ENCODE assay signal across 1 cellular context in the genomic region with DNA sequence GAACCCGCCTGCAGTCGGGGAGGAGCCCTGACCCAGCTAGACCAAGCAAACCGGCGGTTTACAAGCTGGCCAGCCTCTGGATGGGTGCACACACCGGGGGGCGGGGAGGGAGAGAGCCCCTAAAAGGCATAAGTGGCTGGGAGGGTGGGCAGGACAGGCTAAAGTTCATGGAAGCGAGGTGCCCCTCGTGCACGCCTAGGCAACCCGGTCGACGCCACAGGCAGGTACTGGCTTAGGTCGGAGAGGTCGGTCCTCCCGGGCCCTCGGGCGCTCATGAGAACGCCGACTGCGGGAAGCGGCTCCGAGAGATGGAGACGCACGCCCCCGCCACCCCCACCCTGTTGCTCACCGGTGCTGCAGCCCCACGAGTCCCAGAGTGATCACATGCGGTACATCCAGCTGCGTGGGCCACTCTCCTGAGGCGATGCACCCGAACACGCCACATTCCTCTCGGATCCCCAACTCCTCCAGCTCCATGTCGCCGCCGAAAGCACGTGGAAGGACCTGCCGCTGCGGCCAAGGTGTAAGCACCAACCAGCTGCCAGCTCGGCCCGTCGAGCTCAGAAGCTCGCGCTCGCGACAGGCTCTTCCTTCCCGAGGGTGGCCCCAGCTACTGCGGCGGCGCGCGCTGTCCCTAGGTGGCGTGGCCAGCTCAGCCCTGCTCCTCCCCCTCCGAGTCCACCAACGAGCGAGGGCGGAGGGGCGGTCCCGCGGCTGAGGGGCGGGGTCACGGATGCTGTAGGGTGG.
TF ChIP-seq lines count a peak whose summit lies in the region.

A gene (minus strand): TSS at position 615 of the 747 bp plus-strand sequence. CDS start 138 bp downstream, at position 477.

TF ChIP-seq in K562, 482 proteins besides CTCF, POLR2A, EP300 and RAD21 (continued from another document and continues in another):
- TF ChIP-seq RCOR1 (IDR thresholded peaks at IDR 0.05; ENCODE audit: borderline replicate concordance in 1 of 2, low read depth in 2 of 2, low read length in 2 of 2) (no peak; a peak in 1 of 4 replicates), SMAD4 (CRISPR knock-in tag; conservative IDR thresholded peaks at IDR 0.05) (peak; percentile 51), GABPB1 (CRISPR knock-in tag; IDR thresholded peaks at IDR 0.05) (peak; percentile 5; the same call in 1 of the 2 replicates), TAF7 (tag; IDR thresholded peaks at IDR 0.05) (peak; percentile 12; the same call in 1 of the 2 replicates), ZNF384 (IDR thresholded peaks at IDR 0.05; ENCODE audit: low read depth, low read length) (no peak), MEF2D (tag; conservative IDR thresholded peaks at IDR 0.05; ENCODE audit: low read depth) (no peak), TBP (optimal IDR thresholded peaks at IDR 0.05; ENCODE audit: low read depth, low read length) (peak; percentile 69), HDGF (IDR thresholded peaks at IDR 0.05) (no peak), HMG20A (CRISPR knock-in tag; conservative IDR thresholded peaks at IDR 0.05) (no peak), KDM5B (IDR thresholded peaks at IDR 0.05; ENCODE audit: insufficient replicate concordance, low read depth, low read length) (no peak), MAFG (tag; conservative IDR thresholded peaks at IDR 0.05) (no peak), TGIF2 (CRISPR knock-in tag; IDR thresholded peaks at IDR 0.05) (no peak), ESRRA (IDR thresholded peaks at IDR 0.05; ENCODE audit: borderline replicate concordance, low read depth) (no peak), IRF2 (CRISPR knock-in tag; IDR thresholded peaks at IDR 0.05) (no peak), ZC3H11A (IDR thresholded peaks at IDR 0.05; ENCODE audit: low read depth, low read length) (no peak), GABPB2 (CRISPR knock-in tag; conservative IDR thresholded peaks at IDR 0.05) (no peak), TBL1XR1 (IDR thresholded peaks at IDR 0.05; ENCODE audit: low read length in 2 of 2) (no peak), ZNF586 (CRISPR knock-in tag; conservative IDR thresholded peaks at IDR 0.05) (no peak), KDM2B (CRISPR knock-in tag; IDR thresholded peaks at IDR 0.05) (0 out of 2 replicates have a peak, but pooled peaks have one; percentile 53), OTX1 (CRISPR knock-in tag; IDR thresholded peaks at IDR 0.05) (no peak), SIRT6 (IDR thresholded peaks at IDR 0.05; ENCODE audit: low read depth, low read length) (no peak), NFRKB (IDR thresholded peaks at IDR 0.05; ENCODE audit: low read depth) (no peak), NBN (IDR thresholded peaks at IDR 0.05; ENCODE audit: low read depth) (no peak), CBFA2T2 (conservative IDR thresholded peaks at IDR 0.05) (no peak), CHD1 (IDR thresholded peaks at IDR 0.05; ENCODE audit: low read length) (peak; percentile 43), BCOR (IDR thresholded peaks at IDR 0.05) (0 out of 2 replicates have a peak, but pooled peaks have one; percentile 20), SNIP1 (IDR thresholded peaks at IDR 0.05; ENCODE audit: low read depth) (peak; percentile 90), ZNF408 (CRISPR knock-in tag; IDR thresholded peaks at IDR 0.05; ENCODE audit: low read depth) (no peak)
- TF ChIP-seq, protein P1, sequence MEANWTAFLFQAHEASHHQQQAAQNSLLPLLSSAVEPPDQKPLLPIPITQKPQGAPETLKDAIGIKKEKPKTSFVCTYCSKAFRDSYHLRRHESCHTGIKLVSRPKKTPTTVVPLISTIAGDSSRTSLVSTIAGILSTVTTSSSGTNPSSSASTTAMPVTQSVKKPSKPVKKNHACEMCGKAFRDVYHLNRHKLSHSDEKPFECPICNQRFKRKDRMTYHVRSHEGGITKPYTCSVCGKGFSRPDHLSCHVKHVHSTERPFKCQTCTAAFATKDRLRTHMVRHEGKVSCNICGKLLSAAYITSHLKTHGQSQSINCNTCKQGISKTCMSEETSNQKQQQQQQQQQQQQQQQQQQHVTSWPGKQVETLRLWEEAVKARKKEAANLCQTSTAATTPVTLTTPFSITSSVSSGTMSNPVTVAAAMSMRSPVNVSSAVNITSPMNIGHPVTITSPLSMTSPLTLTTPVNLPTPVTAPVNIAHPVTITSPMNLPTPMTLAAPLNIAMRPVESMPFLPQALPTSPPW (CRISPR knock-in tag; IDR thresholded peaks at IDR 0.05) = no peak
- TF ChIP-seq, protein P2, sequence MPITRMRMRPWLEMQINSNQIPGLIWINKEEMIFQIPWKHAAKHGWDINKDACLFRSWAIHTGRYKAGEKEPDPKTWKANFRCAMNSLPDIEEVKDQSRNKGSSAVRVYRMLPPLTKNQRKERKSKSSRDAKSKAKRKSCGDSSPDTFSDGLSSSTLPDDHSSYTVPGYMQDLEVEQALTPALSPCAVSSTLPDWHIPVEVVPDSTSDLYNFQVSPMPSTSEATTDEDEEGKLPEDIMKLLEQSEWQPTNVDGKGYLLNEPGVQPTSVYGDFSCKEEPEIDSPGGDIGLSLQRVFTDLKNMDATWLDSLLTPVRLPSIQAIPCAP (CRISPR knock-in tag; IDR thresholded peaks at IDR 0.05; ENCODE audit: borderline replicate concordance) = no peak
- TF ChIP-seq, protein P3, sequence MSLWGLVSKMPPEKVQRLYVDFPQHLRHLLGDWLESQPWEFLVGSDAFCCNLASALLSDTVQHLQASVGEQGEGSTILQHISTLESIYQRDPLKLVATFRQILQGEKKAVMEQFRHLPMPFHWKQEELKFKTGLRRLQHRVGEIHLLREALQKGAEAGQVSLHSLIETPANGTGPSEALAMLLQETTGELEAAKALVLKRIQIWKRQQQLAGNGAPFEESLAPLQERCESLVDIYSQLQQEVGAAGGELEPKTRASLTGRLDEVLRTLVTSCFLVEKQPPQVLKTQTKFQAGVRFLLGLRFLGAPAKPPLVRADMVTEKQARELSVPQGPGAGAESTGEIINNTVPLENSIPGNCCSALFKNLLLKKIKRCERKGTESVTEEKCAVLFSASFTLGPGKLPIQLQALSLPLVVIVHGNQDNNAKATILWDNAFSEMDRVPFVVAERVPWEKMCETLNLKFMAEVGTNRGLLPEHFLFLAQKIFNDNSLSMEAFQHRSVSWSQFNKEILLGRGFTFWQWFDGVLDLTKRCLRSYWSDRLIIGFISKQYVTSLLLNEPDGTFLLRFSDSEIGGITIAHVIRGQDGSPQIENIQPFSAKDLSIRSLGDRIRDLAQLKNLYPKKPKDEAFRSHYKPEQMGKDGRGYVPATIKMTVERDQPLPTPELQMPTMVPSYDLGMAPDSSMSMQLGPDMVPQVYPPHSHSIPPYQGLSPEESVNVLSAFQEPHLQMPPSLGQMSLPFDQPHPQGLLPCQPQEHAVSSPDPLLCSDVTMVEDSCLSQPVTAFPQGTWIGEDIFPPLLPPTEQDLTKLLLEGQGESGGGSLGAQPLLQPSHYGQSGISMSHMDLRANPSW (CRISPR knock-in tag; IDR thresholded peaks at IDR 0.05) = no peak
- TF ChIP-seq, protein P4, sequence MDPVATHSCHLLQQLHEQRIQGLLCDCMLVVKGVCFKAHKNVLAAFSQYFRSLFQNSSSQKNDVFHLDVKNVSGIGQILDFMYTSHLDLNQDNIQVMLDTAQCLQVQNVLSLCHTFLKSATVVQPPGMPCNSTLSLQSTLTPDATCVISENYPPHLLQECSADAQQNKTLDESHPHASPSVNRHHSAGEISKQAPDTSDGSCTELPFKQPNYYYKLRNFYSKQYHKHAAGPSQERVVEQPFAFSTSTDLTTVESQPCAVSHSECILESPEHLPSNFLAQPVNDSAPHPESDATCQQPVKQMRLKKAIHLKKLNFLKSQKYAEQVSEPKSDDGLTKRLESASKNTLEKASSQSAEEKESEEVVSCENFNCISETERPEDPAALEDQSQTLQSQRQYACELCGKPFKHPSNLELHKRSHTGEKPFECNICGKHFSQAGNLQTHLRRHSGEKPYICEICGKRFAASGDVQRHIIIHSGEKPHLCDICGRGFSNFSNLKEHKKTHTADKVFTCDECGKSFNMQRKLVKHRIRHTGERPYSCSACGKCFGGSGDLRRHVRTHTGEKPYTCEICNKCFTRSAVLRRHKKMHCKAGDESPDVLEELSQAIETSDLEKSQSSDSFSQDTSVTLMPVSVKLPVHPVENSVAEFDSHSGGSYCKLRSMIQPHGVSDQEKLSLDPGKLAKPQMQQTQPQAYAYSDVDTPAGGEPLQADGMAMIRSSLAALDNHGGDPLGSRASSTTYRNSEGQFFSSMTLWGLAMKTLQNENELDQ (CRISPR knock-in tag; IDR thresholded peaks at IDR 0.05; ENCODE audit: borderline replicate concordance) = peak; percentile 69; the same call in 1 of the 2 replicates
- TF ChIP-seq, protein P5, sequence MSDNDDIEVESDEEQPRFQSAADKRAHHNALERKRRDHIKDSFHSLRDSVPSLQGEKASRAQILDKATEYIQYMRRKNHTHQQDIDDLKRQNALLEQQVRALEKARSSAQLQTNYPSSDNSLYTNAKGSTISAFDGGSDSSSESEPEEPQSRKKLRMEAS (CRISPR knock-in tag; IDR thresholded peaks at IDR 0.05) = peak; percentile 98
- TF ChIP-seq, protein P6, sequence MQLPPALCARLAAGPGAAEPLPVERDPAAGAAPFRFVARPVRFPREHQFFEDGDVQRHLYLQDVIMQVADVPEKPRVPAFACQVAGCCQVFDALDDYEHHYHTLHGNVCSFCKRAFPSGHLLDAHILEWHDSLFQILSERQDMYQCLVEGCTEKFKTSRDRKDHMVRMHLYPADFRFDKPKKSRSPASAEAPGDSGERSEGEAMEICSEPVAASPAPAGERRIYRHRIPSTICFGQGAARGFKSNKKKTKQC (CRISPR knock-in tag; IDR thresholded peaks at IDR 0.05) = peak; percentile 70; the same call in 1 of the 2 replicates
- TF ChIP-seq, protein P7, sequence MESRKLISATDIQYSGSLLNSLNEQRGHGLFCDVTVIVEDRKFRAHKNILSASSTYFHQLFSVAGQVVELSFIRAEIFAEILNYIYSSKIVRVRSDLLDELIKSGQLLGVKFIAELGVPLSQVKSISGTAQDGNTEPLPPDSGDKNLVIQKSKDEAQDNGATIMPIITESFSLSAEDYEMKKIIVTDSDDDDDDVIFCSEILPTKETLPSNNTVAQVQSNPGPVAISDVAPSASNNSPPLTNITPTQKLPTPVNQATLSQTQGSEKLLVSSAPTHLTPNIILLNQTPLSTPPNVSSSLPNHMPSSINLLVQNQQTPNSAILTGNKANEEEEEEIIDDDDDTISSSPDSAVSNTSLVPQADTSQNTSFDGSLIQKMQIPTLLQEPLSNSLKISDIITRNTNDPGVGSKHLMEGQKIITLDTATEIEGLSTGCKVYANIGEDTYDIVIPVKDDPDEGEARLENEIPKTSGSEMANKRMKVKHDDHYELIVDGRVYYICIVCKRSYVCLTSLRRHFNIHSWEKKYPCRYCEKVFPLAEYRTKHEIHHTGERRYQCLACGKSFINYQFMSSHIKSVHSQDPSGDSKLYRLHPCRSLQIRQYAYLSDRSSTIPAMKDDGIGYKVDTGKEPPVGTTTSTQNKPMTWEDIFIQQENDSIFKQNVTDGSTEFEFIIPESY (CRISPR knock-in tag; IDR thresholded peaks at IDR 0.05) = no peak
- TF ChIP-seq, protein P8, sequence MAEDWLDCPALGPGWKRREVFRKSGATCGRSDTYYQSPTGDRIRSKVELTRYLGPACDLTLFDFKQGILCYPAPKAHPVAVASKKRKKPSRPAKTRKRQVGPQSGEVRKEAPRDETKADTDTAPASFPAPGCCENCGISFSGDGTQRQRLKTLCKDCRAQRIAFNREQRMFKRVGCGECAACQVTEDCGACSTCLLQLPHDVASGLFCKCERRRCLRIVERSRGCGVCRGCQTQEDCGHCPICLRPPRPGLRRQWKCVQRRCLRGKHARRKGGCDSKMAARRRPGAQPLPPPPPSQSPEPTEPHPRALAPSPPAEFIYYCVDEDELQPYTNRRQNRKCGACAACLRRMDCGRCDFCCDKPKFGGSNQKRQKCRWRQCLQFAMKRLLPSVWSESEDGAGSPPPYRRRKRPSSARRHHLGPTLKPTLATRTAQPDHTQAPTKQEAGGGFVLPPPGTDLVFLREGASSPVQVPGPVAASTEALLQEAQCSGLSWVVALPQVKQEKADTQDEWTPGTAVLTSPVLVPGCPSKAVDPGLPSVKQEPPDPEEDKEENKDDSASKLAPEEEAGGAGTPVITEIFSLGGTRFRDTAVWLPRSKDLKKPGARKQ (CRISPR knock-in tag; IDR thresholded peaks at IDR 0.05) = no peak
- TF ChIP-seq, protein P9, sequence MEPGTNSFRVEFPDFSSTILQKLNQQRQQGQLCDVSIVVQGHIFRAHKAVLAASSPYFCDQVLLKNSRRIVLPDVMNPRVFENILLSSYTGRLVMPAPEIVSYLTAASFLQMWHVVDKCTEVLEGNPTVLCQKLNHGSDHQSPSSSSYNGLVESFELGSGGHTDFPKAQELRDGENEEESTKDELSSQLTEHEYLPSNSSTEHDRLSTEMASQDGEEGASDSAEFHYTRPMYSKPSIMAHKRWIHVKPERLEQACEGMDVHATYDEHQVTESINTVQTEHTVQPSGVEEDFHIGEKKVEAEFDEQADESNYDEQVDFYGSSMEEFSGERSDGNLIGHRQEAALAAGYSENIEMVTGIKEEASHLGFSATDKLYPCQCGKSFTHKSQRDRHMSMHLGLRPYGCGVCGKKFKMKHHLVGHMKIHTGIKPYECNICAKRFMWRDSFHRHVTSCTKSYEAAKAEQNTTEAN (CRISPR knock-in tag; IDR thresholded peaks at IDR 0.05) = 0 out of 2 replicates have a peak, but pooled peaks have one; percentile 54
- TF ChIP-seq, protein P10, sequence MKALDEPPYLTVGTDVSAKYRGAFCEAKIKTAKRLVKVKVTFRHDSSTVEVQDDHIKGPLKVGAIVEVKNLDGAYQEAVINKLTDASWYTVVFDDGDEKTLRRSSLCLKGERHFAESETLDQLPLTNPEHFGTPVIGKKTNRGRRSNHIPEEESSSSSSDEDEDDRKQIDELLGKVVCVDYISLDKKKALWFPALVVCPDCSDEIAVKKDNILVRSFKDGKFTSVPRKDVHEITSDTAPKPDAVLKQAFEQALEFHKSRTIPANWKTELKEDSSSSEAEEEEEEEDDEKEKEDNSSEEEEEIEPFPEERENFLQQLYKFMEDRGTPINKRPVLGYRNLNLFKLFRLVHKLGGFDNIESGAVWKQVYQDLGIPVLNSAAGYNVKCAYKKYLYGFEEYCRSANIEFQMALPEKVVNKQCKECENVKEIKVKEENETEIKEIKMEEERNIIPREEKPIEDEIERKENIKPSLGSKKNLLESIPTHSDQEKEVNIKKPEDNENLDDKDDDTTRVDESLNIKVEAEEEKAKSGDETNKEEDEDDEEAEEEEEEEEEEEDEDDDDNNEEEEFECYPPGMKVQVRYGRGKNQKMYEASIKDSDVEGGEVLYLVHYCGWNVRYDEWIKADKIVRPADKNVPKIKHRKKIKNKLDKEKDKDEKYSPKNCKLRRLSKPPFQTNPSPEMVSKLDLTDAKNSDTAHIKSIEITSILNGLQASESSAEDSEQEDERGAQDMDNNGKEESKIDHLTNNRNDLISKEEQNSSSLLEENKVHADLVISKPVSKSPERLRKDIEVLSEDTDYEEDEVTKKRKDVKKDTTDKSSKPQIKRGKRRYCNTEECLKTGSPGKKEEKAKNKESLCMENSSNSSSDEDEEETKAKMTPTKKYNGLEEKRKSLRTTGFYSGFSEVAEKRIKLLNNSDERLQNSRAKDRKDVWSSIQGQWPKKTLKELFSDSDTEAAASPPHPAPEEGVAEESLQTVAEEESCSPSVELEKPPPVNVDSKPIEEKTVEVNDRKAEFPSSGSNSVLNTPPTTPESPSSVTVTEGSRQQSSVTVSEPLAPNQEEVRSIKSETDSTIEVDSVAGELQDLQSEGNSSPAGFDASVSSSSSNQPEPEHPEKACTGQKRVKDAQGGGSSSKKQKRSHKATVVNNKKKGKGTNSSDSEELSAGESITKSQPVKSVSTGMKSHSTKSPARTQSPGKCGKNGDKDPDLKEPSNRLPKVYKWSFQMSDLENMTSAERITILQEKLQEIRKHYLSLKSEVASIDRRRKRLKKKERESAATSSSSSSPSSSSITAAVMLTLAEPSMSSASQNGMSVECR (CRISPR knock-in tag; IDR thresholded peaks at IDR 0.05) = peak; percentile 83
